ENCODE assay signal across 13 cellular contexts in the genomic region with DNA sequence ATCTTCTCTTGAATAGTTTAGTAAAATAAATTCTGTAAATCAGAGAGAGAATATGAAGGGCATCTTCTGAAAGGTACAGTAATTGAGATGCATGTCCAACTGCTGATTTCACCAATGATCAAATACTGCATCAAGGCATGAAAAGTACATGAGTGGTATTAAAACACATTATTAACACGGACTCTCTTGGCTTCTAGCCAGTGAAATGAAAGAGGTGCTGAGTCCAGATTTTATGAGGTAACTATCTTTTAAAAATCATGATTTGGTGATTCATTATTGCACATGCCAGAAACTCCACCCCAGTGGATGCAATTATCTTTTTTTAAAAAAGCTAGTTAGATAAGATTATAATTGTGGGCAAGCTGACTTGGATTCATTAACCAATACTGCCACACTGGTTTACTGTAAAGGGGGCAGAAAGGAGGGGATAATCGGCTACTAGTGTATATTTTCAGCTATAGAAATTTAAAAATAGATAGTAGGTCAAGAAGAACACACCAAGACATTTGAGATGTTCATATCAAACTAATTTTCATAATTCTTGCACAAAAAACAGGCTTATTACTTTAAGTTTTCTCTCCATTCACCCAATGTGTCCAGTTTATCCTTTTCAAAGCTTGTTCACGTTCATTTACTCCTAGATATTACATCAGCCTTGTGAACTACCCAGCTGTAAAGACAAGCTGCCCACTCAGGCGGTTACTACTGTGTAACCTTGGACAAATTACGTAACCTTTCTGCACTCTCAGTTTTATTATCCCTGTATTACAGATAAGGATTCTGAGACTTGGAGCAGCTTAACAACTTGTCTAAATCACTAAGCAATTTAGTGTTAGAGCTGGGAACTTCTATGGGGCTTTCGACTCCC. TPM values are rescaled to one million over a fixed set of nuclear protein-coding genes. Genes with fewer than 3 reads are reported as not detected.
A peak's percentile ranks its signal among the peaks of the same experiment; 100 is the strongest.
DNase-seq lines count a peak whose midpoint lies in the region; ATAC-seq and TF ChIP-seq lines count a peak whose summit lies in the region.
"Had no signal": no experiment of that assay in that cellular context is flagged by ENCODE, and none has a peak within 500 bp of the region (broad histone marks: within the 10 kb centered on the region; RNA-seq: fewer than 3 reads in every experiment).

No MANE protein-coding gene starts in this region.

- H3K27me3 ChIP-seq in colonic mucosa = no peaks in the 10 kb centered on the region

- H3K9ac ChIP-seq in colonic mucosa (ENCODE audit: low read depth in 2 of 2, low read length in 2 of 2) = no peak overlapping the region

- intact Hi-C loops in colonic mucosa (cut with DNase I) = no loop called here

- DNase-seq in DMS 273 (lab: John Stamatoyannopoulos, UW; ENCODE audit: unreplicated experiment) (peak; percentile 57), DMS 273 treated with DMSO at 0.1 percent for 48 hours (lab: John Stamatoyannopoulos, UW) (no peak), NCI-H226 (peak; percentile 92), colonic mucosa (peak; percentile 43), omental fat pad (ENCODE audit: low spot score) (no peak), UCSD-AML1 (lab: John Stamatoyannopoulos, UW; ENCODE audit: unreplicated experiment) (no peak)
- no peak for DNase-seq in stimulated activated CD4-positive, alpha-beta T cell treated with anti-CD3 and anti-CD28 coated beads, Interleukin-12 subunit alpha, Interleukin-12 subunit beta, amount 100 ng/mL, for 4 hours
- DNase-seq: activated CD4-positive, alpha-beta T cell treated with anti-CD3 and anti-CD28 coated beads, Interleukin-2, amount 50 U/mL, for 48 hours; activated naive CD4-positive, alpha-beta T cell treated with anti-CD3 and anti-CD28 coated beads, Interleukin-2, amount 50 U/mL, for 16 hours; endodermal cell; naive B cell had no signal

- H3K4me3 ChIP-seq in colonic mucosa = no peak overlapping the region

- no peaks in the 10 kb centered on the region for H3K9me3 ChIP-seq in colonic mucosa

- ATAC-seq in omental fat pad (ENCODE audit: low FRiP score) (peak; percentile 76), HG03095 (IDR thresholded peaks at IDR 0.05; ENCODE audit: unreplicated experiment) (no peak)

- no peaks in the 10 kb centered on the region for H3K36me3 ChIP-seq in colonic mucosa

- TF ChIP-seq CTCF in colonic mucosa (IDR thresholded peaks at IDR 0.05) (no peak), omental fat pad (IDR thresholded peaks at IDR 0.05) (no peak)

- H3K27ac ChIP-seq in colonic mucosa = no peak overlapping the region
- H3K27ac ChIP-seq: 22Rv1 had no signal

- H3K4me1 ChIP-seq in colonic mucosa = no peaks in the 10 kb centered on the region

RNA-seq across cellular contexts. Expression of gene LPAR3, which starts 20.3 kb away (rescaled TPM):
- total RNA-seq in colonic mucosa (1 to 10 TPM; 2.3 to 3.6 TPM), omental fat pad (under 1 TPM in 1 of 4 donors, not detected in 3; 0.72 TPM)

Comparison
In these comparisons a context has a peak if more than half of its experiments do, and no peak if none do; other contexts are left out.
1. DNase-seq: peak in DMS 273 (single experiment), NCI-H226 (single experiment) and colonic mucosa (single experiment); none in DMS 273 treated with DMSO at 0.1 percent for 48 hours (single experiment), omental fat pad (single experiment), UCSD-AML1 (single experiment) and stimulated activated CD4-positive, alpha-beta T cell treated with anti-CD3 and anti-CD28 coated beads, Interleukin-12 subunit alpha, Interleukin-12 subunit beta, amount 100 ng/mL, for 4 hours (single experiment).